ENCODE assay signal across 15 cellular contexts in the genomic region with DNA sequence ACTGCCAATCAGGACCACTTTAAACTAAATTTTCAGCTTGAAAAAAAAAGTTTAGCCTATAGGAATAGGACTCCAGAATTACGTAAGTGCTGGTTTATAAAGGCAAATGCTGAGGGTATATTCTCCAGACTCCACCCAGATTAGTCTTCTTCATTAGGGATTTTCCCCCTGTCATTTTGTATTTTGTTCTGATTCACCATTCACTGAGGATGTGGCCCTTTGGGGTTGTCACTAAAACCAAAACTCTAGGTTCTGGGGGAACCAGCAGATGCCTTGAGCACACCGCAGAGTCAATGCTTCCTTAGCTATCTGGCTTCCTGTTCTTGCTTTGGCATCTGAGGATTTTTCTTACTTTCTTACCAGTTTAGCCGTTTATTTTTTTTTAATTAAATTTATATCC. TPM values are rescaled to one million over a fixed set of nuclear protein-coding genes. Genes with fewer than 3 reads are reported as not detected.
DNase-seq lines count a peak whose midpoint lies in the region; ATAC-seq lines count a peak whose summit lies in the region.
"Had no signal": no experiment of that assay in that cellular context is flagged by ENCODE, and none has a peak within 500 bp of the region (broad histone marks: within the 10 kb centered on the region; RNA-seq: fewer than 3 reads in every experiment).

No MANE protein-coding gene starts in this region.

- peak; percentile 65 to 72 for ATAC-seq in activated T-cell treated with anti-CD3 and anti-CD28 coated beads, Interleukin-2, amount 50 U/mL, for 4 hours
- ATAC-seq in GM21447 (IDR thresholded peaks at IDR 0.05; ENCODE audit: unreplicated experiment) (peak; percentile 99), HG03066 (IDR thresholded peaks at IDR 0.05; ENCODE audit: low read depth, unreplicated experiment) (peak; percentile 80)
- ATAC-seq in stimulated activated effector memory CD8-positive, alpha-beta T cell treated with anti-CD3 and anti-CD28 coated beads, Interleukin-12 subunit alpha, Interleukin-12 subunit beta, amount 100 ng/mL, for 72 hours, result peak; percentile 97

- H3K4me3 Mint-ChIP-seq in activated T-cell treated with anti-CD3 and anti-CD28 coated beads, Interleukin-2, amount 50 U/mL, for 4 hours, result no peak overlapping the region
- H3K4me3 Mint-ChIP-seq in stimulated activated effector memory CD8-positive, alpha-beta T cell treated with anti-CD3 and anti-CD28 coated beads, Interleukin-12 subunit alpha, Interleukin-12 subunit beta, amount 100 ng/mL, for 72 hours, result no peak overlapping the region

- H3K27me3 Mint-ChIP-seq in activated T-cell treated with anti-CD3 and anti-CD28 coated beads, Interleukin-2, amount 50 U/mL, for 4 hours (ENCODE audit: low read depth), result peaks cover 23% of the 10 kb centered on the region

- no peak overlapping the region for H3K27ac Mint-ChIP-seq in stimulated activated effector memory CD8-positive, alpha-beta T cell treated with anti-CD3 and anti-CD28 coated beads, Interleukin-12 subunit alpha, Interleukin-12 subunit beta, amount 100 ng/mL, for 72 hours

- no peaks in the 10 kb centered on the region for H3K9me3 Mint-ChIP-seq in activated T-cell treated with anti-CD3 and anti-CD28 coated beads, Interleukin-2, amount 50 U/mL, for 4 hours
- no peaks in the 10 kb centered on the region for H3K9me3 Mint-ChIP-seq in stimulated activated effector memory CD8-positive, alpha-beta T cell treated with anti-CD3 and anti-CD28 coated beads, Interleukin-12 subunit alpha, Interleukin-12 subunit beta, amount 100 ng/mL, for 72 hours

- DNase-seq in activated T-cell treated with anti-CD3 and anti-CD28 coated beads, Interleukin-2, amount 50 U/mL, for 4 hours, result no peak
- DNase-seq in activated T-cell treated with anti-CD3 and anti-CD28 coated beads, Interleukin-2, amount 50 U/mL, for 1 hour, result no peak
- no peak for DNase-seq in stimulated activated effector memory CD8-positive, alpha-beta T cell treated with anti-CD3 and anti-CD28 coated beads, Interleukin-12 subunit alpha, Interleukin-12 subunit beta, amount 100 ng/mL, for 72 hours (ENCODE audit: low spot score in 2 of 2)
- DNase-seq in NCI-H1105 (lab: John Stamatoyannopoulos, UW) (no peak), D341Med (ENCODE audit: low spot score) (no peak), NCI-H774 (lab: John Stamatoyannopoulos, UW) (no peak)
- DNase-seq: ACHN, amniotic stem cell, DMS53, NCI-H2227 treated with DMSO at 0.1 percent for 48 hours had no signal

- H3K4me1 Mint-ChIP-seq in activated T-cell treated with anti-CD3 and anti-CD28 coated beads, Interleukin-2, amount 50 U/mL, for 4 hours (ENCODE audit: low read depth), result no peaks in the 10 kb centered on the region
- H3K4me1 Mint-ChIP-seq in stimulated activated effector memory CD8-positive, alpha-beta T cell treated with anti-CD3 and anti-CD28 coated beads, Interleukin-12 subunit alpha, Interleukin-12 subunit beta, amount 100 ng/mL, for 72 hours, result no peaks in the 10 kb centered on the region

- no peaks in the 10 kb centered on the region for H3K36me3 Mint-ChIP-seq in activated T-cell treated with anti-CD3 and anti-CD28 coated beads, Interleukin-2, amount 50 U/mL, for 4 hours (ENCODE audit: insufficient read depth)
- H3K36me3 Mint-ChIP-seq in stimulated activated effector memory CD8-positive, alpha-beta T cell treated with anti-CD3 and anti-CD28 coated beads, Interleukin-12 subunit alpha, Interleukin-12 subunit beta, amount 100 ng/mL, for 72 hours, result no peaks in the 10 kb centered on the region

RNA-seq across cellular contexts. Expression of gene SCYGR4, which starts 10.5 kb away (rescaled TPM):
- not detected for total RNA-seq in activated T-cell treated with anti-CD3 and anti-CD28 coated beads, Interleukin-2, amount 50 U/mL, for 4 hours
- total RNA-seq: H1, hepatocyte, LHCN-M2 had no signal

RNA-seq across cellular contexts. Expression of gene SCYGR3, which starts 13.1 kb away (rescaled TPM):
- total RNA-seq in activated T-cell treated with anti-CD3 and anti-CD28 coated beads, Interleukin-2, amount 50 U/mL, for 4 hours, result not detected
- total RNA-seq: H1, hepatocyte, LHCN-M2 had no signal

RNA-seq across cellular contexts. Expression of gene SCYGR2, which starts 29.1 kb away (rescaled TPM):
- not detected for total RNA-seq in activated T-cell treated with anti-CD3 and anti-CD28 coated beads, Interleukin-2, amount 50 U/mL, for 4 hours
- total RNA-seq: H1, hepatocyte, LHCN-M2 had no signal

RNA-seq across cellular contexts. Expression of gene SCYGR5, which starts 38.8 kb away (rescaled TPM):
- not detected for total RNA-seq in activated T-cell treated with anti-CD3 and anti-CD28 coated beads, Interleukin-2, amount 50 U/mL, for 4 hours
- total RNA-seq: H1, hepatocyte, LHCN-M2 had no signal
